Comparison of ENCODE assay signal across 14 cellular contexts in the genomic region with DNA sequence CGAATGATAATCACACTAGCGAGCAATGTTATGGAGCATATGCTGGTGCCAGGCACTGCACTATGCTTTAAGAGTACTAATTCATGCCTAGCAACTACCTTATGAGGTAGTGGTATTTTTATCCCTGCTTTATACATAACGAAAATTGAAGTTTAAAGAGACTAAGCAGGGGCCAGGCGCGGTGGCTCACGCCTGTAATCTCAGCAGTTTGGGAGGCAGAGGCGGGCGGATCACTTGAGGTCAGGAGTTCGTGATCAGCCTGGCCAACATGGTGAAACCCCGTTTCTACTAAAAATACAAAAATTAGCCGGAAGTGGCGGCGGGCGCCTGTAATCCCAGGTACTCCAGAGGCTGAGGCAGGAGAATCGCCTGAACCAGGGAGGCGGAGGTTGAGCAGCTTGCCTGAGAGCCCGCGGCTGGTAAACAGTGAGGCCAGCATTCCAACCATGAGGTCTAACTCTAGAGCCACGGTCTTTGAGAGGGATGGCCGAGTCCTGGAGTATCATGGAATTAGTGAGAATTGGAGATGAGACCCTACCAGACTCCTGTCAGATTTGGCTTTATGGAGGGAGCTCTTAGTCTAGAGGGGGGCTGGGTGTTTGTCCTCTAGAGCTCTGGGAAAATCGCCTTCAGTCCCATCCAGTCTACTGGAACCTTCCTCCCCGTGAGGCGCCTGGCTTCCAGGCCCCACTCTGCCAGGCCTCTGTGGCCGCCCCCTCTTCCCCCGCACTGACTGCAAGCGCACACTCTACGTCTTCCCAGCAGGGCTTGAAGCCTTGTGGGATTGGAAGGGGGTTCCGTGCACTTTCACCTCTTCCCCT. TPM values are rescaled to one million over a fixed set of nuclear protein-coding genes. Genes with fewer than 3 reads are reported as not detected.
DNase-seq lines count a peak whose midpoint lies in the region; ATAC-seq and TF ChIP-seq lines count a peak whose summit lies in the region.
"Had no signal": no experiment of that assay in that cellular context is flagged by ENCODE, and none has a peak within 500 bp of the region (broad histone marks: within the 10 kb centered on the region; RNA-seq: fewer than 3 reads in every experiment).

No MANE protein-coding gene starts in this region.

- H3K27me3 ChIP-seq in mammary epithelial cell (ENCODE audit: insufficient read depth, low read length) (peaks cover 34% of the 10 kb centered on the region), PC-3 (ENCODE audit: low read length) (peaks cover 4% of the 10 kb centered on the region; the same call in 1 of the 2 replicates), transverse colon (peaks cover 100% of the 10 kb centered on the region)

- H3K27me3 Mint-ChIP-seq in MCF 10A (ENCODE audit: insufficient read depth, unreplicated experiment) (peaks cover 49% of the 10 kb centered on the region), glutamatergic neuron (ENCODE audit: unreplicated experiment) (peaks cover 52% of the 10 kb centered on the region)

- no peak overlapping the region for H3K4me3 ChIP-seq in mammary epithelial cell (replicated peaks in 1 of 3; ENCODE audit: insufficient read depth in 1 of 3, low read depth in 2 of 3, low read length in 3 of 3)
- no peak overlapping the region for H3K4me3 ChIP-seq in PC-3 (ENCODE audit: low read length)
- no peak overlapping the region for H3K4me3 ChIP-seq in transverse colon
- H3K4me3 ChIP-seq: lung had no signal

- H3K36me3 ChIP-seq in mammary epithelial cell (ENCODE audit: insufficient read depth, low read length): no peaks in the 10 kb centered on the region
- H3K36me3 ChIP-seq in PC-3 (ENCODE audit: low read depth, low read length): no peaks in the 10 kb centered on the region
- H3K36me3 ChIP-seq in transverse colon: no peaks in the 10 kb centered on the region

- no peaks in the 10 kb centered on the region for H3K9me2 ChIP-seq in PC-3 (replicated peaks; ENCODE audit: low read length)

- H3K27ac Mint-ChIP-seq in MCF 10A (ENCODE audit: low read depth, unreplicated experiment): no peak overlapping the region
- H3K27ac Mint-ChIP-seq in glutamatergic neuron (ENCODE audit: unreplicated experiment): no peak overlapping the region

- CTCF ChIA-PET in mammary epithelial cell (lab: Charles Lee; ENCODE audit: low non-redundant PET): interaction anchor here (0.5 to 2.3 kb wide), 7 partner anchors 38 to 89 kb away, joined by 3 to 53 read pairs (median 3); no protein-coding TSS in a partner anchor
- CTCF ChIA-PET in MCF 10A (lab: Yijun Ruan, JAX): interaction anchor here (0.7 to 8.6 kb wide), 37 partner anchors 10 to 829 kb away, joined by 3 to 419 read pairs (median 8); a partner anchor contains a TSS
- CTCF ChIA-PET in PC-3 (lab: Charles Lee): interaction anchor here (0.7 to 2.9 kb wide), 9 partner anchors 44 to 93 kb away, joined by 3 to 48 read pairs (median 5); no protein-coding TSS in a partner anchor

- intact Hi-C loops in mammary epithelial cell (cut with micrococcal nuclease): loop anchor here (1.0 to 2.0 kb wide), 4 partner anchors 47 to 123 kb away; no protein-coding TSS in a partner anchor
- intact Hi-C loops in MCF 10A (cut with micrococcal nuclease): loop anchor here (1.0 kb wide), 3 partner anchors 47 to 101 kb away; no protein-coding TSS in a partner anchor
- intact Hi-C loops in PC-3 (cut with micrococcal nuclease): loop anchor here (5.0 kb wide), 1 partner anchor 100 kb away; no protein-coding TSS in a partner anchor
- intact Hi-C loops in transverse colon (cut with DNase I; ENCODE audit: low total_unique reads): loop anchor here (2.0 kb wide), 1 partner anchor 48 kb away; no protein-coding TSS in a partner anchor

- H3K36me3 Mint-ChIP-seq in MCF 10A (ENCODE audit: insufficient read depth, unreplicated experiment): no peaks in the 10 kb centered on the region
- no peaks in the 10 kb centered on the region for H3K36me3 Mint-ChIP-seq in glutamatergic neuron (ENCODE audit: unreplicated experiment)
- H3K36me3 Mint-ChIP-seq: brain had no signal

- TF ChIP-seq POLR2A in transverse colon (IDR thresholded peaks at IDR 0.05): no peak

- H4K20me1 ChIP-seq in mammary epithelial cell (ENCODE audit: insufficient read depth, low read length) (no peaks in the 10 kb centered on the region), PC-3 (ENCODE audit: low read length) (no peaks in the 10 kb centered on the region)

- POLR2A ChIA-PET in MCF 10A (lab: Yijun Ruan, JAX) (interaction anchor here (0.6 to 1.7 kb wide), 17 partner anchors 15 to 552 kb away, joined by 3 to 19 read pairs (median 4); a partner anchor contains a TSS), PC-3 (lab: Charles Lee; ENCODE audit: unreplicated experiment) (no interaction called here)

- peaks cover 14% of the 10 kb centered on the region for H3K4me1 ChIP-seq in mammary epithelial cell (ENCODE audit: insufficient read depth, low read length)
- H3K4me1 ChIP-seq in PC-3 (ENCODE audit: insufficient read depth, low read length): peaks cover 9% of the 10 kb centered on the region; the same call in 1 of the 2 replicates
- peaks cover 0 to 21% (median 10%) of the 10 kb centered on the region in 4 donors for H3K4me1 ChIP-seq in transverse colon

- H2AFZ ChIP-seq in mammary epithelial cell (ENCODE audit: low read depth, low read length) (no peak overlapping the region), PC-3 (ENCODE audit: low read length) (peak overlapping the region; percentile 89)

- no peak for TF ChIP-seq CTCF in mammary epithelial cell (conservative IDR thresholded peaks at IDR 0.05 in 1 of 2, IDR thresholded peaks at IDR 0.05 in 1 of 2; ENCODE audit: extremely low read depth in 1 of 2, insufficient read depth in 1 of 2, low read depth in 1 of 2, low read length in 2 of 2)
- TF ChIP-seq CTCF in MCF 10A (IDR thresholded peaks at IDR 0.05; ENCODE audit: unreplicated experiment): no peak
- TF ChIP-seq CTCF in PC-3 (conservative IDR thresholded peaks at IDR 0.05; ENCODE audit: low read depth, low read length): no peak; the same call in 1 of the 2 replicates
- peak; percentile 18 for TF ChIP-seq CTCF in glutamatergic neuron (IDR thresholded peaks at IDR 0.05; ENCODE audit: partially characterized antibody, unreplicated experiment)
- peak in 3 of 5 experiments; percentile 3 to 12 (median 7) for TF ChIP-seq CTCF in transverse colon (IDR thresholded peaks at IDR 0.05)

- H3K4me2 ChIP-seq in mammary epithelial cell (ENCODE audit: insufficient read depth, low read depth, low read length): peak overlapping the region; percentile 51
- H3K4me2 ChIP-seq in PC-3 (ENCODE audit: low read length): peak overlapping the region; percentile 70

- WGBS in mammary epithelial cell (ENCODE audit: low coverage, missing lambda C conversion rate): 67% methylated on average over 19 of the region's 28 CpGs
- 20 to 36% methylated on average over 3 to 28 of the region's 28 CpGs for WGBS in transverse colon (ENCODE audit: low coverage in 1 of 2), 2 donors

- TF ChIP-seq EP300 in transverse colon (IDR thresholded peaks at IDR 0.05; ENCODE audit: low read depth): no peak

- H3K9me3 ChIP-seq in mammary epithelial cell (replicated peaks; ENCODE audit: insufficient read depth, low read length): no peaks in the 10 kb centered on the region
- H3K9me3 ChIP-seq in PC-3 (ENCODE audit: low read length): no peaks in the 10 kb centered on the region
- H3K9me3 ChIP-seq in transverse colon: no peaks in the 10 kb centered on the region

- H3K9me3 Mint-ChIP-seq in MCF 10A (ENCODE audit: unreplicated experiment): no peaks in the 10 kb centered on the region
- peaks cover 12% of the 10 kb centered on the region for H3K9me3 Mint-ChIP-seq in glutamatergic neuron (ENCODE audit: unreplicated experiment)

- no peak overlapping the region for H3K27ac ChIP-seq in mammary epithelial cell (ENCODE audit: insufficient read depth, low read depth, low read length)
- no peak overlapping the region for H3K27ac ChIP-seq in PC-3 (ENCODE audit: low read length)
- no peak overlapping the region for H3K27ac ChIP-seq in transverse colon

- BruUV-seq in mammary epithelial cell (replicated peaks; lab: Mats Ljungman, UMichigan): no TSS peak
- no TSS peak for BruUV-seq in MCF 10A (replicated peaks; lab: Mats Ljungman, UMichigan)
- BruUV-seq in PC-3 (replicated peaks; lab: Mats Ljungman, UMichigan): no TSS peak

- no peak overlapping the region for H3K9ac ChIP-seq in mammary epithelial cell (ENCODE audit: insufficient read depth, low read length)
- no peak overlapping the region for H3K9ac ChIP-seq in PC-3 (ENCODE audit: low read length)

- H3K4me1 Mint-ChIP-seq in MCF 10A (ENCODE audit: insufficient read depth, unreplicated experiment): peaks cover 14% of the 10 kb centered on the region
- H3K4me1 Mint-ChIP-seq in glutamatergic neuron (ENCODE audit: low read depth, unreplicated experiment): peaks cover 16% of the 10 kb centered on the region
- H3K4me1 Mint-ChIP-seq: brain had no signal

- no peaks in the 10 kb centered on the region for H3F3A ChIP-seq in PC-3 (ENCODE audit: low read length, unreplicated experiment)

- H3K4me3 Mint-ChIP-seq in MCF 10A (ENCODE audit: unreplicated experiment) (no peak overlapping the region), glutamatergic neuron (ENCODE audit: unreplicated experiment) (no peak overlapping the region)

- ATAC-seq in PC-3: no peak; the same call in 1 of the 2 replicates
- ATAC-seq in HG03378 (IDR thresholded peaks at IDR 0.05; ENCODE audit: unreplicated experiment): no peak

- no peak for DNase-seq in mammary epithelial cell
- no peak for DNase-seq in MCF 10A (ENCODE audit: unreplicated experiment)
- no peak for DNase-seq in PC-3
- DNase-seq in glutamatergic neuron: no peak
- no peak for DNase-seq in transverse colon
- DNase-seq in A172 (ENCODE audit: low spot score): no peak
- DNase-seq in DMS53 (lab: John Stamatoyannopoulos, UW): no peak
- DNase-seq: cortex of kidney had no signal

- in situ Hi-C loops in mammary epithelial cell (cut with MboI; ENCODE audit: low sequenced_read_pairs in 2 of 2) (loop anchor here in 1 of 2 donors (5.0 kb wide), 1 partner anchor 40 kb away; no protein-coding TSS in a partner anchor), transverse colon (cut with MboI; ENCODE audit: low pct_ligation_motif_present in 1 of 4, low pct_unique_long_range_greater_than_20kb in 1 of 4, low sequenced_read_pairs in 3 of 4) (loop anchor here (5.0 to 10.0 kb wide), 2 partner anchors 45 to 48 kb away; no protein-coding TSS in a partner anchor)

- dilution Hi-C loops in mammary epithelial cell (cut with HindIII; ENCODE audit: low sequenced_read_pairs): no loop called here

- no peaks in the 10 kb centered on the region for H3K79me2 ChIP-seq in mammary epithelial cell (ENCODE audit: insufficient read depth, low read length)
- H3K79me2 ChIP-seq in PC-3 (ENCODE audit: low read length): no peaks in the 10 kb centered on the region

RNA-seq across cellular contexts. Expression of a gene that starts 11.6 kb away (rescaled TPM):
- total RNA-seq in mammary epithelial cell (not detected), MCF 10A (2022) (not detected in 2 replicates), PC-3 (2014; rRNA removed) (not detected in 2 replicates), glutamatergic neuron (ENCODE audit: unreplicated experiment) (14.3 TPM), transverse colon (under 1 TPM in 2 of 4 donors, not detected in 2; 0.14 to 0.60 TPM)
- polyA plus RNA-seq in mammary epithelial cell: not detected
- polyA minus RNA-seq in mammary epithelial cell: not detected
- not detected in 2 replicates for total RNA-seq in A172 (2014; rRNA removed; shearing (Covaris generic))
- total RNA-seq: activated CD8-positive, alpha-beta memory T cell treated with anti-CD3 and anti-CD28 coated beads for 36 hours; epithelial cell of proximal tubule; lung had no signal
- polyA plus RNA-seq: lung, neural cell had no signal

Comparison
In these comparisons a context has a peak if more than half of its experiments do, and no peak if none do; other contexts are left out.
1. CTCF ChIP-seq: peak in glutamatergic neuron (single experiment) and transverse colon (3 of 5); none in mammary epithelial cell (0 of 2), MCF 10A (single experiment) and PC-3 (single experiment).